Comparison of ENCODE assay signal across 10 cellular contexts in the genomic region with DNA sequence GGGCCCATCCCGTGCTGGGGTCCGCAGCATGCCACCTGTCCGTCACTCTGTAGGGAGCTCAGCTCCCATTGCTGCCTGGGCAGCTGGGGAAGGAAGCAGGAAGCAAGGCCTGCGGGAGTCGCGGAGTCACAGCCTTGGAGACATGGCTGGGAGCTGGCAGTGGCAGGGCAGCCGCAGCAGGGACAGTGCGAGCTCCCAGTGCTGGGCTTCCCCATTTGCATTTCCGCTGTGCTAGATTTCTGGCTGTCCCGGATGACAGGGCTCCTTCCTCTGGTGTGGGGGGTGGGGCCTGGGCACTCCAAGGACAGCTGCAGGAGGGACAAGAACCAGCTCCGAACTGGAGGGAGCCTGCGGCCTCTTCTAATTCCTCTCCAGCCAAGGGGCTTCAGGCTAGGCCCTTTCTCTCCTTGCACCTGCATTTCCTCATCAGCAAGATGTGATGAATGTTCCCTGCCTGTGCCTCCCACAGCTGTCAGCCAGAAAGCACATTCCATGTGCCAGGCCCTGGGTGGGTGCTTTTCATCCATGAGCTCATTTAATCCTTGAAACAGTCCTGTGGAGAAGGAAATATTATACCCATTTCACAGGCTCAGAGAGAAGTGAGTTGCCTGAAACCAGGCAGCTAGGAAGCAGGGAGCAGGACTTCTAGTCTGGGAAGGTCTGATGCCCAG. TPM values are rescaled to one million over a fixed set of nuclear protein-coding genes. Genes with fewer than 3 reads are reported as not detected.
A peak's percentile ranks its signal among the peaks of the same experiment; 100 is the strongest.
DNase-seq lines count a peak whose midpoint lies in the region; ATAC-seq and TF ChIP-seq lines count a peak whose summit lies in the region.
"Had no signal": no experiment of that assay in that cellular context is flagged by ENCODE, and none has a peak within 500 bp of the region (broad histone marks: within the 10 kb centered on the region; RNA-seq: fewer than 3 reads in every experiment).

No MANE protein-coding gene starts in this region.

- H4K20me1 ChIP-seq in smooth muscle cell (ENCODE audit: low read depth): no peaks in the 10 kb centered on the region

- H3K27ac ChIP-seq in coronary artery: peak overlapping the region in 1 of 2 donors; percentile 61
- H3K27ac ChIP-seq in smooth muscle cell (ENCODE audit: low read depth): no peak overlapping the region

- peak; percentile 20 for ATAC-seq in stimulated activated naive CD8-positive, alpha-beta T cell treated with anti-CD3 and anti-CD28 coated beads, Interleukin-15, amount 100 ng/mL, for 72 hours
- ATAC-seq in stimulated activated naive CD8-positive, alpha-beta T cell treated with anti-CD3 and anti-CD28 coated beads, Interleukin-15, Interleukin-2, amounts not matched to agents 100 U/mL and 50 U/mL, for 24 hours: no peak
- ATAC-seq: Panc1 had no signal

- no peaks in the 10 kb centered on the region for H3K79me2 ChIP-seq in smooth muscle cell (ENCODE audit: low read depth)

- H3K36me3 Mint-ChIP-seq in osteocyte (ENCODE audit: unreplicated experiment): no peaks in the 10 kb centered on the region
- H3K36me3 Mint-ChIP-seq in activated CD4-positive, alpha-beta T cell treated with anti-CD3 and anti-CD28 coated beads, Interleukin-2, amount 10 ng/mL, durations not matched to agents 24 days and 14 days (ENCODE audit: low read depth): no peaks in the 10 kb centered on the region
- H3K36me3 Mint-ChIP-seq: activated naive CD8-positive, alpha-beta T cell had no signal

- H3K27ac Mint-ChIP-seq in stimulated activated naive CD8-positive, alpha-beta T cell treated with anti-CD3 and anti-CD28 coated beads, Interleukin-15, amount 100 ng/mL, for 72 hours: peak overlapping the region in 1 of 2 donors; percentile 75
- no peak overlapping the region for H3K27ac Mint-ChIP-seq in osteocyte (ENCODE audit: unreplicated experiment)
- H3K27ac Mint-ChIP-seq in activated CD4-positive, alpha-beta T cell treated with anti-CD3 and anti-CD28 coated beads, Interleukin-2, amount 10 ng/mL, durations not matched to agents 24 days and 14 days: no peak overlapping the region
- H3K27ac Mint-ChIP-seq: activated naive CD8-positive, alpha-beta T cell had no signal

- TF ChIP-seq CTCF in coronary artery (IDR thresholded peaks at IDR 0.05) (no peak), osteocyte (IDR thresholded peaks at IDR 0.05) (no peak), smooth muscle cell (IDR thresholded peaks at IDR 0.05; ENCODE audit: borderline replicate concordance, insufficient read depth, poor library complexity, severe bottlenecking) (no peak)

- peaks cover 27% of the 10 kb centered on the region for H3K4me1 ChIP-seq in smooth muscle cell (ENCODE audit: low read depth)

- no peaks in the 10 kb centered on the region for H3K9me3 ChIP-seq in smooth muscle cell (replicated peaks; ENCODE audit: low read depth)

- POLR2A ChIA-PET in HEK293T (lab: Yijun Ruan, JAX): no interaction called here

- 48% methylated on average over 12 of the region's 12 CpGs for WGBS in smooth muscle cell (ENCODE audit: low lambda C conversion rate)

- no peak overlapping the region for H2AFZ ChIP-seq in smooth muscle cell (ENCODE audit: low read depth)

- no peak overlapping the region for H3K4me2 ChIP-seq in smooth muscle cell

- no peaks in the 10 kb centered on the region for H3K27me3 ChIP-seq in smooth muscle cell (ENCODE audit: low read depth)

- H3K4me3 Mint-ChIP-seq in stimulated activated naive CD8-positive, alpha-beta T cell treated with anti-CD3 and anti-CD28 coated beads, Interleukin-15, amount 100 ng/mL, for 72 hours: no peak overlapping the region
- no peak overlapping the region for H3K4me3 Mint-ChIP-seq in osteocyte (ENCODE audit: unreplicated experiment)
- no peak overlapping the region for H3K4me3 Mint-ChIP-seq in activated CD4-positive, alpha-beta T cell treated with anti-CD3 and anti-CD28 coated beads, Interleukin-2, amount 10 ng/mL, durations not matched to agents 24 days and 14 days
- H3K4me3 Mint-ChIP-seq: activated naive CD8-positive, alpha-beta T cell had no signal

- intact Hi-C loops in activated CD4-positive, alpha-beta T cell treated with anti-CD3 and anti-CD28 coated beads, Interleukin-2, amount 10 ng/mL, durations not matched to agents 24 days and 14 days (cut with micrococcal nuclease): no loop called here

- no peaks in the 10 kb centered on the region for H3K36me3 ChIP-seq in smooth muscle cell (ENCODE audit: low read depth)

- H3K4me1 Mint-ChIP-seq in stimulated activated naive CD8-positive, alpha-beta T cell treated with anti-CD3 and anti-CD28 coated beads, Interleukin-15, amount 100 ng/mL, for 72 hours: peaks cover 12% of the 10 kb centered on the region
- H3K4me1 Mint-ChIP-seq in osteocyte (ENCODE audit: unreplicated experiment): peaks cover 2% of the 10 kb centered on the region
- H3K4me1 Mint-ChIP-seq in activated CD4-positive, alpha-beta T cell treated with anti-CD3 and anti-CD28 coated beads, Interleukin-2, amount 10 ng/mL, durations not matched to agents 24 days and 14 days: no peaks in the 10 kb centered on the region

- no peaks in the 10 kb centered on the region for H3F3A ChIP-seq in smooth muscle cell (ENCODE audit: low read depth)

- CTCF ChIA-PET in HEK293T (lab: Yijun Ruan, JAX): no interaction called here

- H3K4me3 ChIP-seq in coronary artery: peak overlapping the region; percentile 55
- no peak overlapping the region for H3K4me3 ChIP-seq in smooth muscle cell

- DNase-seq in stimulated activated naive CD8-positive, alpha-beta T cell treated with anti-CD3 and anti-CD28 coated beads, Interleukin-15, amount 100 ng/mL, for 72 hours: no peak
- no peak for DNase-seq in stimulated activated naive CD8-positive, alpha-beta T cell treated with anti-CD3 and anti-CD28 coated beads, Interleukin-15, Interleukin-2, amounts not matched to agents 100 U/mL and 50 U/mL, for 24 hours
- DNase-seq in coronary artery (ENCODE audit: low spot score): no peak
- DNase-seq in medulla oblongata (ENCODE audit: extremely low spot score): peak; percentile 61
- no peak for DNase-seq in osteocyte (ENCODE audit: extremely low spot score, unreplicated experiment)
- no peak for DNase-seq in activated CD4-positive, alpha-beta T cell treated with anti-CD3 and anti-CD28 coated beads, Interleukin-2, amount 10 ng/mL, durations not matched to agents 24 days and 14 days
- no peak for DNase-seq in HEK293T (ENCODE audit: extremely low spot score)
- DNase-seq in smooth muscle cell (lab: John Stamatoyannopoulos, UW; ENCODE audit: unreplicated experiment): no peak

- peaks cover 0 to 7% of the 10 kb centered on the region in 2 donors for H3K9me3 Mint-ChIP-seq in stimulated activated naive CD8-positive, alpha-beta T cell treated with anti-CD3 and anti-CD28 coated beads, Interleukin-15, amount 100 ng/mL, for 72 hours
- H3K9me3 Mint-ChIP-seq in osteocyte (ENCODE audit: unreplicated experiment): peaks cover 4% of the 10 kb centered on the region
- H3K9me3 Mint-ChIP-seq in activated CD4-positive, alpha-beta T cell treated with anti-CD3 and anti-CD28 coated beads, Interleukin-2, amount 10 ng/mL, durations not matched to agents 24 days and 14 days: no peaks in the 10 kb centered on the region

- H3K27me3 Mint-ChIP-seq in stimulated activated naive CD8-positive, alpha-beta T cell treated with anti-CD3 and anti-CD28 coated beads, Interleukin-15, amount 100 ng/mL, for 72 hours: no peaks in the 10 kb centered on the region
- no peaks in the 10 kb centered on the region for H3K27me3 Mint-ChIP-seq in osteocyte (ENCODE audit: unreplicated experiment)
- no peaks in the 10 kb centered on the region for H3K27me3 Mint-ChIP-seq in activated CD4-positive, alpha-beta T cell treated with anti-CD3 and anti-CD28 coated beads, Interleukin-2, amount 10 ng/mL, durations not matched to agents 24 days and 14 days
- H3K27me3 Mint-ChIP-seq: activated naive CD8-positive, alpha-beta T cell had no signal

- H3K9ac ChIP-seq in smooth muscle cell (ENCODE audit: low read depth): no peak overlapping the region

TF ChIP-seq in HEK293T, 16 proteins besides CTCF, POLR2A, EP300 and RAD21:
- TF ChIP-seq LEF1 (IDR thresholded peaks at IDR 0.05; ENCODE audit: borderline replicate concordance) (no peak), ZNF384 (IDR thresholded peaks at IDR 0.05) (no peak), SP1 (IDR thresholded peaks at IDR 0.05) (no peak), ELF4 (IDR thresholded peaks at IDR 0.05) (no peak), TARDBP (IDR thresholded peaks at IDR 0.05) (no peak), BHLHE40 (IDR thresholded peaks at IDR 0.05; ENCODE audit: borderline replicate concordance) (no peak), CTBP1 (IDR thresholded peaks at IDR 0.05; ENCODE audit: borderline replicate concordance) (no peak), NFRKB (IDR thresholded peaks at IDR 0.05) (no peak), SUZ12 (IDR thresholded peaks at IDR 0.05) (no peak), HDGF (IDR thresholded peaks at IDR 0.05; ENCODE audit: borderline replicate concordance) (no peak), FOXA1 (IDR thresholded peaks at IDR 0.05) (no peak), ARNT (IDR thresholded peaks at IDR 0.05) (no peak), FOXK2 (IDR thresholded peaks at IDR 0.05) (no peak), L3MBTL2 (conservative IDR thresholded peaks at IDR 0.05) (no peak), FOXM1 (IDR thresholded peaks at IDR 0.05; ENCODE audit: borderline replicate concordance) (no peak)
- TF ChIP-seq, protein P1, sequence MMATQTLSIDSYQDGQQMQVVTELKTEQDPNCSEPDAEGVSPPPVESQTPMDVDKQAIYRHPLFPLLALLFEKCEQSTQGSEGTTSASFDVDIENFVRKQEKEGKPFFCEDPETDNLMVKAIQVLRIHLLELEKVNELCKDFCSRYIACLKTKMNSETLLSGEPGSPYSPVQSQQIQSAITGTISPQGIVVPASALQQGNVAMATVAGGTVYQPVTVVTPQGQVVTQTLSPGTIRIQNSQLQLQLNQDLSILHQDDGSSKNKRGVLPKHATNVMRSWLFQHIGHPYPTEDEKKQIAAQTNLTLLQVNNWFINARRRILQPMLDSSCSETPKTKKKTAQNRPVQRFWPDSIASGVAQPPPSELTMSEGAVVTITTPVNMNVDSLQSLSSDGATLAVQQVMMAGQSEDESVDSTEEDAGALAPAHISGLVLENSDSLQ (IDR thresholded peaks at IDR 0.05): no peak
TF ChIP-seq in HEK293T: peak in this region for 0.

RNA-seq across cellular contexts. Expression of a gene that starts 48.0 kb away (rescaled TPM):
- 0.08 TPM in 1 of 2 replicates, not detected in the other for total RNA-seq in osteocyte
- 0.07 TPM in 1 of 2 replicates, not detected in the other for total RNA-seq in activated CD4-positive, alpha-beta T cell treated with anti-CD3 and anti-CD28 coated beads, Interleukin-2, amount 10 ng/mL, durations not matched to agents 24 days and 14 days
- 0.18 TPM in 1 of 2 replicates, not detected in the other for total RNA-seq in smooth muscle cell
- 0.04 and 0.08 TPM in 2 replicates for polyA plus RNA-seq in smooth muscle cell
